32 cellular contexts compared by ENCODE assay signal in the genomic region with DNA sequence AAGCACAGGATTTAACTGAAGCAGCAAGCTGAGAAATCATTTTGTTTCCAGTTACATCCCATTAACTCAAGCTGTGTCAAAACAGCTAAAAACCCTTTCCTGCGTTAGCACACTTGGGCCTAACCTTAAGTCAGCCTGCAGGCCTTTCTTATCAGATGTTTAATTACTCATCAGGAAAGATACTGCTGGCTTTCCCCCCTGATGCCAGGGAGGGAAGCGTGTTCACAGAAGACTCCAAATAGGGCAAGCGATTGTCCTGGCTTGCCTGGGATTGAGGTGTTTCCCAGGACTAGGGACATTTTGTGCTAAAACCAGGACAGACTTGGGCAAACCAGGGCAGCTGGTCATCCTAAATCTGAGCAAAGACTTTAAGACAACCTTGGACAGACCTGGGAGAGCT.
A peak's percentile ranks its signal among the peaks of the same experiment; 100 is the strongest.
DNase-seq lines count a peak whose midpoint lies in the region; ATAC-seq lines count a peak whose summit lies in the region.
"Had no signal": no experiment of that assay in that cellular context is flagged by ENCODE, and none has a peak within 500 bp of the region (broad histone marks: within the 10 kb centered on the region; RNA-seq: fewer than 3 reads in every experiment).

No MANE protein-coding gene starts in this region.

- H3K36me3 Mint-ChIP-seq in activated CD8-positive, alpha-beta memory T cell treated with anti-CD3 and anti-CD28 coated beads, Interleukin-2, amount 10 ng/mL, durations not matched to agents 7 days and 5 days, result no peaks in the 10 kb centered on the region
- H3K36me3 Mint-ChIP-seq: IgD-negative memory B cell had no signal

- peak overlapping the region; percentile 21 to 78 for H3K4ac ChIP-seq in mesenchymal stem cell (ENCODE audit: low read depth in 1 of 2, low read length in 2 of 2)

- H3K27ac ChIP-seq in cingulate gyrus (ENCODE audit: low read depth, low read length), result peak overlapping the region; percentile 24
- H3K27ac ChIP-seq in mesenchymal stem cell (ENCODE audit: low read length, poor library complexity, severe bottlenecking), result no peak overlapping the region
- H3K27ac ChIP-seq: colonic mucosa, upper lobe of left lung had no signal

- 40% methylated on average over 3 of the region's 3 CpGs for WGBS in mesenchymal stem cell

- no peak for ATAC-seq in activated CD8-positive, alpha-beta memory T cell treated with anti-CD3 and anti-CD28 coated beads, Interleukin-2, amount 10 ng/mL, durations not matched to agents 7 days and 5 days
- ATAC-seq in HG03095 (IDR thresholded peaks at IDR 0.05; ENCODE audit: unreplicated experiment), result no peak
- ATAC-seq: activated CD8-positive, alpha-beta T cell treated with anti-CD3 and anti-CD28 coated beads for 36 hours; activated T-helper 17 cell treated with anti-CD3 and anti-CD28 coated beads, Interleukin-2, amount 50 U/mL, for 72 hours; natural killer cell treated with Interleukin-12 subunit alpha and Interleukin-12 subunit beta and Interleukin-15 and Interleukin-18, amount 100 ng/mL, for 72 hours; Right ventricle myocardium inferior had no signal

- DNase-seq in activated CD8-positive, alpha-beta memory T cell treated with anti-CD3 and anti-CD28 coated beads, Interleukin-2, amount 10 ng/mL, durations not matched to agents 7 days and 5 days, result peak; percentile 22
- DNase-seq in activated CD8-positive, alpha-beta memory T cell treated with anti-CD3 and anti-CD28 coated beads, Interleukin-2, amount 50 U/mL, for 48 hours, result no peak
- DNase-seq in mesenchymal stem cell (peak; percentile 74), NCI-H2029 treated with DMSO at 0.1 percent for 48 hours (lab: John Stamatoyannopoulos, UW) (no peak)
- no peak for DNase-seq in activated CD4-positive, alpha-beta T cell treated with anti-CD3 and anti-CD28 coated beads for 48 hours
- DNase-seq in effector CD4-positive, alpha-beta T cell, result no peak
- DNase-seq: activated CD8-positive, alpha-beta T cell treated with anti-CD3 and anti-CD28 coated beads for 36 hours; anterior cingulate cortex; colonic mucosa; DMS79 treated with DMSO at 0.1 percent for 48 hours; effector CD8-positive, alpha-beta T cell; erythroblast; foreskin fibroblast; GF-D8; NCI-H1048; NCI-H187; NCI-H2171 treated with DMSO at 0.1 percent for 48 hours; NCI-H524 treated with DMSO at 0.1 percent for 48 hours; NK-92 treated with Interleukin-12 subunit alpha and Interleukin-12 subunit beta, amount 100 ng/mL, for 24 hours; stimulated activated CD4-positive, alpha-beta T cell treated with anti-CD3 and anti-CD28 coated beads, Interleukin-15, amount 100 ng/mL, for 24 hours; stimulated activated CD4-positive, alpha-beta T cell treated with anti-CD3 and anti-CD28 coated beads, Interleukin-4, amount 100 ng/mL, for 4 hours; upper lobe of left lung had no signal

- H3K36me3 ChIP-seq in mesenchymal stem cell (ENCODE audit: control insufficient read depth in 1 of 2, insufficient read depth in 2 of 2, low read depth in 1 of 2, low read length in 2 of 2), result peaks cover 13 to 78% of the 10 kb centered on the region in 2 experiments

- H3K9me3 Mint-ChIP-seq in activated CD8-positive, alpha-beta memory T cell treated with anti-CD3 and anti-CD28 coated beads, Interleukin-2, amount 10 ng/mL, durations not matched to agents 7 days and 5 days (ENCODE audit: low read depth), result no peaks in the 10 kb centered on the region
- H3K9me3 Mint-ChIP-seq: activated CD8-positive, alpha-beta T cell treated with anti-CD3 and anti-CD28 coated beads for 36 hours; activated naive CD4-positive, alpha-beta T cell treated with anti-CD3 and anti-CD28 coated beads, Interleukin-2, amount 50 U/mL, for 24 hours; activated T-helper 17 cell treated with anti-CD3 and anti-CD28 coated beads, Interleukin-2, amount 50 U/mL, for 72 hours; CD14-positive monocyte; IgD-negative memory B cell; natural killer cell treated with Interleukin-12 subunit alpha and Interleukin-12 subunit beta and Interleukin-15 and Interleukin-18, amount 100 ng/mL, for 72 hours; T-helper 2 cell treated with Interferon-gamma antibody and Interleukin-4, amounts not matched to agents 5 μg/mL and 100 μg/mL, for 36 hours had no signal

- peaks cover 3% of the 10 kb centered on the region for H3K27me3 Mint-ChIP-seq in activated CD8-positive, alpha-beta memory T cell treated with anti-CD3 and anti-CD28 coated beads, Interleukin-2, amount 10 ng/mL, durations not matched to agents 7 days and 5 days
- H3K27me3 Mint-ChIP-seq: activated CD8-positive, alpha-beta T cell treated with anti-CD3 and anti-CD28 coated beads for 36 hours; activated naive CD4-positive, alpha-beta T cell treated with anti-CD3 and anti-CD28 coated beads, Interleukin-2, amount 50 U/mL, for 24 hours; activated T-helper 17 cell treated with anti-CD3 and anti-CD28 coated beads, Interleukin-2, amount 50 U/mL, for 72 hours; natural killer cell treated with Interleukin-12 subunit alpha and Interleukin-12 subunit beta and Interleukin-15 and Interleukin-18, amount 100 ng/mL, for 72 hours had no signal

- H3K4me3 ChIP-seq in mesenchymal stem cell (ENCODE audit: insufficient read depth in 1 of 2, low read depth in 1 of 2, low read length in 2 of 2), result no peak overlapping the region
- H3K4me3 ChIP-seq: colonic mucosa, lung, upper lobe of left lung had no signal

- no peaks in the 10 kb centered on the region for H3K4me1 ChIP-seq in mesenchymal stem cell (ENCODE audit: control insufficient read depth, insufficient read depth, low read depth, low read length)
- H3K4me1 ChIP-seq: colonic mucosa, upper lobe of left lung had no signal

- no peak overlapping the region for H2BK15ac ChIP-seq in mesenchymal stem cell (ENCODE audit: low read depth, poor library complexity, severe bottlenecking)

- no peak overlapping the region for H3K4me3 Mint-ChIP-seq in activated CD8-positive, alpha-beta memory T cell treated with anti-CD3 and anti-CD28 coated beads, Interleukin-2, amount 10 ng/mL, durations not matched to agents 7 days and 5 days
- H3K4me3 Mint-ChIP-seq: activated CD8-positive, alpha-beta T cell treated with anti-CD3 and anti-CD28 coated beads for 36 hours; activated naive CD4-positive, alpha-beta T cell treated with anti-CD3 and anti-CD28 coated beads, Interleukin-2, amount 50 U/mL, for 24 hours; activated T-helper 17 cell treated with anti-CD3 and anti-CD28 coated beads, Interleukin-2, amount 50 U/mL, for 72 hours; CD14-positive monocyte; IgD-negative memory B cell; natural killer cell treated with Interleukin-12 subunit alpha and Interleukin-12 subunit beta and Interleukin-15 and Interleukin-18, amount 100 ng/mL, for 72 hours; T-helper 2 cell treated with Interferon-gamma antibody and Interleukin-4, amounts not matched to agents 5 μg/mL and 100 μg/mL, for 36 hours had no signal

- H3K4me2 ChIP-seq in mesenchymal stem cell (ENCODE audit: low read length, poor library complexity, severe bottlenecking), result no peak overlapping the region

- peaks cover 20% of the 10 kb centered on the region for H3K79me1 ChIP-seq in mesenchymal stem cell (replicated peaks; ENCODE audit: low read length, poor library complexity, severe bottlenecking)

- peak overlapping the region; percentile 50 for H4K8ac ChIP-seq in mesenchymal stem cell (ENCODE audit: low read length)

- H2AK5ac ChIP-seq in mesenchymal stem cell (ENCODE audit: low read length, severe bottlenecking), result no peak overlapping the region

- peak overlapping the region; percentile 68 to 80 for H3K18ac ChIP-seq in mesenchymal stem cell (ENCODE audit: low read depth in 1 of 2, low read length in 2 of 2)

- no peak overlapping the region for H3K9ac ChIP-seq in mesenchymal stem cell (ENCODE audit: low read length)

- no peak overlapping the region for H2AFZ ChIP-seq in mesenchymal stem cell (ENCODE audit: low read depth, low read length)

- no peak overlapping the region for H3K27ac Mint-ChIP-seq in activated CD8-positive, alpha-beta memory T cell treated with anti-CD3 and anti-CD28 coated beads, Interleukin-2, amount 10 ng/mL, durations not matched to agents 7 days and 5 days
- H3K27ac Mint-ChIP-seq: activated CD8-positive, alpha-beta T cell treated with anti-CD3 and anti-CD28 coated beads for 36 hours; activated naive CD4-positive, alpha-beta T cell treated with anti-CD3 and anti-CD28 coated beads, Interleukin-2, amount 50 U/mL, for 24 hours; activated T-helper 17 cell treated with anti-CD3 and anti-CD28 coated beads, Interleukin-2, amount 50 U/mL, for 72 hours; CD14-positive monocyte; IgD-negative memory B cell; natural killer cell treated with Interleukin-12 subunit alpha and Interleukin-12 subunit beta and Interleukin-15 and Interleukin-18, amount 100 ng/mL, for 72 hours; T-helper 2 cell treated with Interferon-gamma antibody and Interleukin-4, amounts not matched to agents 5 μg/mL and 100 μg/mL, for 36 hours had no signal

- no peak overlapping the region for H2BK120ac ChIP-seq in mesenchymal stem cell (ENCODE audit: low read depth, low read length)

- peak overlapping the region; percentile 35 for H4K91ac ChIP-seq in mesenchymal stem cell (ENCODE audit: low read length)

- H3K14ac ChIP-seq in mesenchymal stem cell (ENCODE audit: low read length in 2 of 2), result peak overlapping the region in 1 of 2 experiments; percentile 93

- peak overlapping the region in 1 of 2 experiments; percentile 50 for H3K23ac ChIP-seq in mesenchymal stem cell (ENCODE audit: low read length in 2 of 2)

- H2BK5ac ChIP-seq in mesenchymal stem cell (ENCODE audit: low read depth, low read length, poor library complexity, severe bottlenecking), result no peak overlapping the region

- no peaks in the 10 kb centered on the region for H3K27me3 ChIP-seq in mesenchymal stem cell (ENCODE audit: control insufficient read depth in 1 of 2, insufficient read depth in 1 of 2, low read length in 2 of 2)
- H3K27me3 ChIP-seq: colonic mucosa, upper lobe of left lung had no signal

- CTCF ChIA-PET in activated CD8-positive, alpha-beta memory T cell treated with anti-CD3 and anti-CD28 coated beads, Interleukin-2, amount 10 ng/mL, durations not matched to agents 7 days and 5 days (lab: Charles Lee), result no interaction called here

- no peaks in the 10 kb centered on the region for H3K4me1 Mint-ChIP-seq in activated CD8-positive, alpha-beta memory T cell treated with anti-CD3 and anti-CD28 coated beads, Interleukin-2, amount 10 ng/mL, durations not matched to agents 7 days and 5 days
- H3K4me1 Mint-ChIP-seq: activated naive CD4-positive, alpha-beta T cell treated with anti-CD3 and anti-CD28 coated beads, Interleukin-2, amount 50 U/mL, for 24 hours; activated T-helper 17 cell treated with anti-CD3 and anti-CD28 coated beads, Interleukin-2, amount 50 U/mL, for 72 hours; CD14-positive monocyte; IgD-negative memory B cell had no signal

- no peaks in the 10 kb centered on the region for H3K9me3 ChIP-seq in mesenchymal stem cell (ENCODE audit: control insufficient read depth, low read length)
- H3K9me3 ChIP-seq: colonic mucosa, upper lobe of left lung had no signal

- H2BK12ac ChIP-seq in mesenchymal stem cell (ENCODE audit: low read length in 2 of 2), result peak overlapping the region in 1 of 2 experiments; percentile 67

Comparison
In these comparisons a context has a peak if more than half of its experiments do, and no peak if none do; other contexts are left out.
1. DNase-seq: peak in activated CD8-positive, alpha-beta memory T cell treated with anti-CD3 and anti-CD28 coated beads, Interleukin-2, amount 10 ng/mL, durations not matched to agents 7 days and 5 days (single experiment) and mesenchymal stem cell (single experiment); none in activated CD8-positive, alpha-beta memory T cell treated with anti-CD3 and anti-CD28 coated beads, Interleukin-2, amount 50 U/mL, for 48 hours (single experiment), NCI-H2029 treated with DMSO at 0.1 percent for 48 hours (single experiment), activated CD4-positive, alpha-beta T cell treated with anti-CD3 and anti-CD28 coated beads for 48 hours (single experiment) and effector CD4-positive, alpha-beta T cell (single experiment).